Comparison of ENCODE assay signal across 18 cellular contexts in the genomic region with DNA sequence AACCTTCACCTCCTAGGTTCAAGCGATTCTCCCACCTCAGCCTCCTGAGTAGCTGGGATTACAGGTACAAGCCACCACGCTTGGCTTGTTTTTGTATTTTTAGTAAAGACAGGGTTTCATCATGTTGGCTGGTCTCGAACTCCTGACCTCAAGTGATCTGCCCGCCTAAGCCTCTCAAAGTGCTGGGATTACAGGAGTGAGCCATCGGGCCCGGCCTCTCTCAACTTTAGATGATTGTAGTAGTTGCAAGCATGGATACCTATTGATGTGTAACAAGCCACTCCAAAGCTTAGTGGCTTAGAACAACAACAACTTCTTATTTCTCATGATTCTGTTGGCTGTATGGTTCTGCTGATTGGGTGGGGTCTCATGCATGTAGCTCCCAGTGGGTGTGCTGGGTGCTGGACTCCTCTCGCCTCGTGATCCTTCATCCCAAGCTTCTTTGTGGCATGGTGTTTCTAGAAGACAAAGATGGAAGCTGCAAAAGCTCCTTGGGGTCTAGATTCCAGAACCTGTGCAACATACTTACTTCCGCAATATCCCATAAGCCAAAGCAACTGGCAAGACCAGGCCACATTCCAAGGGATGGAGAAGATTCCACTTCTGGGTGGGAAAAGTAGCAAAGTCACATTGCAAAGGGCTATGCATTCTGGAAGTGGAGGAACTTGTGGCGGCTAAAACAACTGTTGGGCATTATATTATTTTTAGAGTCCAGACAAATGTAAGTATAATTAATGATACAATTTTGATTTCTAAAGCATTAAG.
"Had no signal": no experiment of that assay in that cellular context is flagged by ENCODE, and none has a peak within 500 bp of the region (broad histone marks: within the 10 kb centered on the region; RNA-seq: fewer than 3 reads in every experiment).

No MANE protein-coding gene starts in this region.

- H3K27ac ChIP-seq: hepatocyte, ovary, right atrium auricular region, sigmoid colon, tibial artery, upper lobe of right lung, vagina had no signal

- H3K4me3 Mint-ChIP-seq: dendritic cell treated with granulocyte-macrophage colony-stimulating factor and Interleukin-4, amounts not matched to agents 40 ng/mL and 50 ng/mL, for 4 days; effector memory CD8-positive, alpha-beta T cell; naive thymus-derived CD4-positive, alpha-beta T cell had no signal

- H3K9me3 ChIP-seq: ovary, right atrium auricular region, sigmoid colon, tibial artery, upper lobe of right lung, vagina had no signal

- H3K27me3 ChIP-seq: hepatocyte, ovary, right atrium auricular region, sigmoid colon, upper lobe of right lung, vagina had no signal

- H3K27ac Mint-ChIP-seq: dendritic cell treated with granulocyte-macrophage colony-stimulating factor and Interleukin-4, amounts not matched to agents 40 ng/mL and 50 ng/mL, for 4 days; effector memory CD8-positive, alpha-beta T cell; naive thymus-derived CD4-positive, alpha-beta T cell had no signal

- FAIRE-seq: endothelial cell of umbilical vein, small intestine had no signal

- H3K9me3 Mint-ChIP-seq: dendritic cell treated with granulocyte-macrophage colony-stimulating factor and Interleukin-4, amounts not matched to agents 40 ng/mL and 50 ng/mL, for 4 days; effector memory CD8-positive, alpha-beta T cell; naive thymus-derived CD4-positive, alpha-beta T cell; neural crest cell had no signal

- DNase-seq: effector memory CD8-positive, alpha-beta T cell; erythroblast; foreskin melanocyte; mesendoderm; naive thymus-derived CD4-positive, alpha-beta T cell; ovary; sigmoid colon; small intestine; stimulated activated CD4-positive, alpha-beta T cell treated with anti-CD3 and anti-CD28 coated beads, Interleukin-12 subunit alpha, Interleukin-12 subunit beta, amount 100 ng/mL, for 4 hours; stimulated activated naive CD4-positive, alpha-beta T cell treated with Interleukin-2 at 50 U/mL for 16 hours; tibial artery; upper lobe of right lung had no signal

- H3K79me2 ChIP-seq: hepatocyte had no signal

- H2AFZ ChIP-seq: hepatocyte had no signal

- H3K4me2 ChIP-seq: hepatocyte had no signal

- ATAC-seq: effector memory CD8-positive, alpha-beta T cell; naive thymus-derived CD4-positive, alpha-beta T cell; upper lobe of right lung had no signal

- H3K36me3 ChIP-seq: ovary, right atrium auricular region, sigmoid colon, tibial artery, upper lobe of right lung, vagina had no signal

- H3K4me1 ChIP-seq: right atrium auricular region, sigmoid colon, tibial artery, upper lobe of right lung, vagina had no signal

- H3K36me3 Mint-ChIP-seq: naive thymus-derived CD4-positive, alpha-beta T cell had no signal

- H3K4me1 Mint-ChIP-seq: naive thymus-derived CD4-positive, alpha-beta T cell had no signal

- H3K4me3 ChIP-seq: hepatocyte, ovary, right atrium auricular region, sigmoid colon, tibial artery, upper lobe of right lung, vagina had no signal
